Comparison of ENCODE assay signal across 14 cellular contexts in genomic region chr16:87431926-87432325, GRCh38. TPM values are rescaled to one million over a fixed set of nuclear protein-coding genes. Genes with fewer than 3 reads are reported as not detected.
DNase-seq lines count a peak whose midpoint lies in the region; ATAC-seq and TF ChIP-seq lines count a peak whose summit lies in the region.
"Had no signal": no experiment of that assay in that cellular context is flagged by ENCODE, and none has a peak within 500 bp of the region (broad histone marks: within the 10 kb centered on the region; RNA-seq: fewer than 3 reads in every experiment).

No MANE protein-coding gene starts in this region.

- H4K20me1 ChIP-seq in IMR-90 (ENCODE audit: insufficient read depth, low read length): peaks cover 47% of the 10 kb centered on the region

- H3K4ac ChIP-seq in IMR-90 (ENCODE audit: low read depth, low read length): no peak overlapping the region

- H3K4me1 ChIP-seq in IMR-90 (ENCODE audit: control insufficient read depth, insufficient read depth, low read length): peaks cover 22% of the 10 kb centered on the region

- H3K9ac ChIP-seq in IMR-90 (ENCODE audit: low read depth, low read length): no peak overlapping the region

- peak overlapping the region; percentile 89 for H3K27ac Mint-ChIP-seq in chondrocyte (ENCODE audit: unreplicated experiment)
- no peak overlapping the region for H3K27ac Mint-ChIP-seq in activated naive CD4-positive, alpha-beta T cell treated with anti-CD3 and anti-CD28 coated beads, Interleukin-2, amount 10 ng/mL, durations not matched to agents 7 days and 5 days
- H3K27ac Mint-ChIP-seq: naive B cell had no signal

- H2BK15ac ChIP-seq in IMR-90 (ENCODE audit: low read depth, low read length): no peak overlapping the region

- no peak for TF ChIP-seq POLR2A in IMR-90 (IDR thresholded peaks at IDR 0.05; ENCODE audit: low read depth, low read length)

- no peak overlapping the region for H2BK120ac ChIP-seq in IMR-90 (ENCODE audit: low read depth, low read length)

- H2BK5ac ChIP-seq in IMR-90 (ENCODE audit: low read depth, low read length, poor library complexity, severe bottlenecking): no peak overlapping the region

- H3K14ac ChIP-seq in IMR-90 (replicated peaks; ENCODE audit: low read depth, low read length): no peak overlapping the region

- intact Hi-C loops in IMR-90 (cut with micrococcal nuclease): loop anchor here (5.0 kb wide), 1 partner anchor 35 kb away; no protein-coding TSS in a partner anchor

- no peaks in the 10 kb centered on the region for H3K9me3 ChIP-seq in IMR-90 (ENCODE audit: control insufficient read depth, insufficient read depth, low read length)
- H3K9me3 ChIP-seq: spleen had no signal

- no peak overlapping the region for H3K23ac ChIP-seq in IMR-90 (ENCODE audit: low read depth, low read length)

- H3K4me3 Mint-ChIP-seq in chondrocyte (ENCODE audit: unreplicated experiment): no peak overlapping the region
- H3K4me3 Mint-ChIP-seq in activated naive CD4-positive, alpha-beta T cell treated with anti-CD3 and anti-CD28 coated beads, Interleukin-2, amount 10 ng/mL, durations not matched to agents 7 days and 5 days: no peak overlapping the region
- H3K4me3 Mint-ChIP-seq: activated T-cell treated with anti-CD3 and anti-CD28 coated beads, Interleukin-2, amount 50 U/mL, for 4 hours; naive B cell had no signal

- in situ Hi-C loops in IMR-90 (cut with MboI; ENCODE audit: low sequenced_read_pairs): no loop called here

- no peak overlapping the region for H3K4me2 ChIP-seq in IMR-90 (ENCODE audit: low read depth, low read length)
- H3K4me2 ChIP-seq: PC-9 had no signal

- BruUV-seq in IMR-90 (replicated peaks; lab: Mats Ljungman, UMichigan): no TSS peak

- POLR2A ChIA-PET in IMR-90 (lab: Charles Lee; ENCODE audit: unreplicated experiment): interaction anchor here (0.6 kb wide), 1 partner anchor 113 kb away, joined by 4 read pairs; no protein-coding TSS in a partner anchor

- peaks cover 23 to 74% of the 10 kb centered on the region in 2 experiments; a peak in 3 of 4 replicates for H3K79me1 ChIP-seq in IMR-90 (ENCODE audit: low read depth in 1 of 2, low read length in 2 of 2)

- H3K36me3 ChIP-seq in IMR-90 (ENCODE audit: control insufficient read depth, insufficient read depth, low read length): peaks cover 5% of the 10 kb centered on the region
- H3K36me3 ChIP-seq: WERI-Rb-1 had no signal

- CTCF ChIA-PET in IMR-90 (lab: Yijun Ruan, JAX): no interaction called here
- CTCF ChIA-PET in activated naive CD4-positive, alpha-beta T cell treated with anti-CD3 and anti-CD28 coated beads, Interleukin-2, amount 10 ng/mL, durations not matched to agents 7 days and 5 days (lab: Charles Lee): interaction anchor here (1.1 kb wide), 1 partner anchor 15 kb away, joined by 3 read pairs; no protein-coding TSS in a partner anchor

- H3K56ac ChIP-seq in IMR-90 (ENCODE audit: extremely low read depth, insufficient read depth, low read length): no peak overlapping the region

- H4K5ac ChIP-seq in IMR-90 (ENCODE audit: low read depth, low read length): no peak overlapping the region

- H3K27me3 Mint-ChIP-seq in chondrocyte (ENCODE audit: low read depth): no peaks in the 10 kb centered on the region
- H3K27me3 Mint-ChIP-seq in activated naive CD4-positive, alpha-beta T cell treated with anti-CD3 and anti-CD28 coated beads, Interleukin-2, amount 10 ng/mL, durations not matched to agents 7 days and 5 days: peaks cover 10% of the 10 kb centered on the region

- H3K36me3 Mint-ChIP-seq in chondrocyte (ENCODE audit: low read depth): peaks cover 4% of the 10 kb centered on the region
- H3K36me3 Mint-ChIP-seq in activated naive CD4-positive, alpha-beta T cell treated with anti-CD3 and anti-CD28 coated beads, Interleukin-2, amount 10 ng/mL, durations not matched to agents 7 days and 5 days: peaks cover 6% of the 10 kb centered on the region
- H3K36me3 Mint-ChIP-seq: naive B cell had no signal

- no peak; the same call in 1 of the 2 replicates for TF ChIP-seq RAD21 in IMR-90 (IDR thresholded peaks at IDR 0.05; ENCODE audit: low read length)

- no peak overlapping the region for H3K4me3 ChIP-seq in IMR-90 (ENCODE audit: insufficient read depth, low read depth, low read length)
- H3K4me3 ChIP-seq: PC-9, spleen had no signal

- no peak overlapping the region; the same call in 1 of the 2 replicates for H2AK5ac ChIP-seq in IMR-90 (ENCODE audit: low read depth, low read length)

- H4K8ac ChIP-seq in IMR-90 (ENCODE audit: low read depth in 2 of 2, low read length in 2 of 2): no peak overlapping the region

- no peak overlapping the region for H4K91ac ChIP-seq in IMR-90 (ENCODE audit: insufficient read depth, low read depth, low read length)

- H2BK20ac ChIP-seq in IMR-90 (ENCODE audit: low read depth, low read length): no peak overlapping the region

- H3K27ac ChIP-seq in IMR-90 (ENCODE audit: insufficient read depth, low read length): no peak overlapping the region
- H3K27ac ChIP-seq: PC-9, spleen, WERI-Rb-1 had no signal

- no peak for TF ChIP-seq CTCF in AG09319 (IDR thresholded peaks at IDR 0.05; ENCODE audit: low read depth, low read length)
- no peak for TF ChIP-seq CTCF in IMR-90 (conservative IDR thresholded peaks at IDR 0.05; ENCODE audit: low read depth, low read length)
- no peak for TF ChIP-seq CTCF in chondrocyte (IDR thresholded peaks at IDR 0.05)

- dilution Hi-C loops in IMR-90 (cut with HindIII; ENCODE audit: low sequenced_read_pairs, unreplicated experiment): no loop called here

- H3K9me1 ChIP-seq in IMR-90 (ENCODE audit: insufficient read depth, low read length): peaks cover 20% of the 10 kb centered on the region

- DNase-seq in AG09319 (ENCODE audit: extremely low read depth, low read depth) (peak; percentile 38), IMR-90 (peak; percentile 94), chondrocyte (ENCODE audit: low spot score) (no peak), kidney tubule cell (ENCODE audit: low spot score) (peak; percentile 30)
- DNase-seq in activated CD4-positive, alpha-beta T cell treated with anti-CD3 and anti-CD28 coated beads, Interleukin-2, amount 50 U/mL, for 1 hour: no peak
- no peak for DNase-seq in activated naive CD4-positive, alpha-beta T cell treated with anti-CD3 and anti-CD28 coated beads, Interleukin-2, amount 10 ng/mL, durations not matched to agents 7 days and 5 days
- DNase-seq: activated T-cell treated with anti-CD3 and anti-CD28 coated beads, Interleukin-2, amount 50 U/mL, for 4 hours; naive B cell; NCI-H1436 treated with DMSO at 0.1 percent for 48 hours; PC-9; spleen; WERI-Rb-1 had no signal

- no peaks in the 10 kb centered on the region for H3K9me3 Mint-ChIP-seq in chondrocyte (ENCODE audit: low read depth)
- H3K9me3 Mint-ChIP-seq in activated naive CD4-positive, alpha-beta T cell treated with anti-CD3 and anti-CD28 coated beads, Interleukin-2, amount 10 ng/mL, durations not matched to agents 7 days and 5 days: no peaks in the 10 kb centered on the region
- H3K9me3 Mint-ChIP-seq: activated T-cell treated with anti-CD3 and anti-CD28 coated beads, Interleukin-2, amount 50 U/mL, for 4 hours; naive B cell had no signal

- peaks cover 37% of the 10 kb centered on the region for H3K4me1 Mint-ChIP-seq in chondrocyte (ENCODE audit: low read depth)
- H3K4me1 Mint-ChIP-seq in activated naive CD4-positive, alpha-beta T cell treated with anti-CD3 and anti-CD28 coated beads, Interleukin-2, amount 10 ng/mL, durations not matched to agents 7 days and 5 days: peaks cover 19% of the 10 kb centered on the region

- peak overlapping the region; percentile 8 for H2AK9ac ChIP-seq in IMR-90 (replicated peaks; ENCODE audit: low read depth, low read length, poor library complexity)

- whole genome bisulfite sequencing in IMR-90 (ENCODE audit: extremely low coverage in 2 of 2, insufficient read length in 1 of 2), 2 experiments: 20% methylated on average over 1 of the region's 7 CpGs; no CpG with 5 or more reads in 1 of the 2 experiments

- ATAC-seq in IMR-90 (ENCODE audit: low read depth) (peak; percentile 75), HG02852 (IDR thresholded peaks at IDR 0.05; ENCODE audit: unreplicated experiment) (no peak), HG03439 (IDR thresholded peaks at IDR 0.05; ENCODE audit: unreplicated experiment) (no peak)
- ATAC-seq: activated T-cell treated with anti-CD3 and anti-CD28 coated beads, Interleukin-2, amount 50 U/mL, for 4 hours had no signal

- H3K18ac ChIP-seq in IMR-90 (ENCODE audit: low read depth, low read length): no peak overlapping the region

- peak overlapping the region; percentile 44 for H2AFZ ChIP-seq in IMR-90 (replicated peaks; ENCODE audit: low read length, poor library complexity)
- H2AFZ ChIP-seq: PC-9 had no signal

- H3K27me3 ChIP-seq in IMR-90 (ENCODE audit: control insufficient read depth, insufficient read depth, low read length): no peaks in the 10 kb centered on the region

TF ChIP-seq in IMR-90, 13 proteins besides CTCF, POLR2A, EP300 and RAD21:
- TF ChIP-seq FOS (IDR thresholded peaks at IDR 0.05; ENCODE audit: low read depth, low read length) (peak; percentile 88), MAFK (IDR thresholded peaks at IDR 0.05; ENCODE audit: low read depth, low read length) (no peak), NFE2L2 (IDR thresholded peaks at IDR 0.05; ENCODE audit: low read depth, low read length) (no peak), USF2 (IDR thresholded peaks at IDR 0.05; ENCODE audit: low read depth, low read length) (peak; percentile 37; the same call in 1 of the 2 replicates), MXI1 (IDR thresholded peaks at IDR 0.05; ENCODE audit: borderline replicate concordance, low read depth, low read length) (peak; percentile 91), BHLHE40 (IDR thresholded peaks at IDR 0.05; ENCODE audit: low read depth, low read length) (0 out of 2 replicates have a peak, but pooled peaks have one; percentile 49)

RNA-seq across cellular contexts. Expression of gene MAP1LC3B, which starts 39.8 kb away (rescaled TPM):
- total RNA-seq in IMR-90 (2012; rRNA removed): 23.5 and 25.3 TPM in 2 replicates
- 46.9 and 57.7 TPM in 2 replicates for polyA plus RNA-seq in IMR-90 (2012; rRNA removed)
- 30.4 and 40.6 TPM in 2 replicates for polyA plus RNA-seq in IMR-90 (2012; cell fraction: cytosol; rRNA removed)
- 7.3 and 33.0 TPM in 2 replicates for polyA plus RNA-seq in IMR-90 (2012; cell fraction: nucleus; rRNA removed; ENCODE audit: low replicate concordance)
- total RNA-seq in chondrocyte: 139 to 189 TPM (median 186 TPM) in 3 replicates

RNA-seq across cellular contexts. Expression of gene FBXO31, which starts 48.4 kb away (rescaled TPM):
- 10.4 and 10.6 TPM in 2 replicates for total RNA-seq in IMR-90 (2012; rRNA removed)
- polyA plus RNA-seq in IMR-90 (2012; rRNA removed): 16.9 and 20.7 TPM in 2 replicates
- 10.1 and 14.2 TPM in 2 replicates for polyA plus RNA-seq in IMR-90 (2012; cell fraction: cytosol; rRNA removed)
- polyA plus RNA-seq in IMR-90 (2012; cell fraction: nucleus; rRNA removed; ENCODE audit: low replicate concordance): 54.4 and 120 TPM in 2 replicates
- 30.3 to 37.2 TPM (median 30.6 TPM) in 3 replicates for total RNA-seq in chondrocyte

Comparison
In these comparisons a context has a peak if more than half of its experiments do, and no peak if none do; other contexts are left out.
1. DNase-seq: peak in AG09319 (single experiment), IMR-90 (single experiment) and kidney tubule cell (single experiment); none in chondrocyte (single experiment), activated CD4-positive, alpha-beta T cell treated with anti-CD3 and anti-CD28 coated beads, Interleukin-2, amount 50 U/mL, for 1 hour (single experiment) and activated naive CD4-positive, alpha-beta T cell treated with anti-CD3 and anti-CD28 coated beads, Interleukin-2, amount 10 ng/mL, durations not matched to agents 7 days and 5 days (single experiment).